ENCODE assay signal across 1 cellular context in genomic region chr17:3989156-3989886, GRCh38.
TF ChIP-seq lines count a peak whose summit lies in the region.

No MANE protein-coding gene starts in this region.

TF ChIP-seq in IMR-90, 13 proteins besides CTCF, POLR2A, EP300 and RAD21:
- no peak for TF ChIP-seq MAFK (IDR thresholded peaks at IDR 0.05; ENCODE audit: low read depth, low read length)
- no peak for TF ChIP-seq CHD1 (IDR thresholded peaks at IDR 0.05; ENCODE audit: low read depth, low read length)
- no peak for TF ChIP-seq USF2 (IDR thresholded peaks at IDR 0.05; ENCODE audit: low read depth, low read length)
- no peak for TF ChIP-seq MAZ (IDR thresholded peaks at IDR 0.05; ENCODE audit: borderline replicate concordance, low read depth, low read length)
- no peak for TF ChIP-seq SMC3 (IDR thresholded peaks at IDR 0.05; ENCODE audit: low read depth, low read length)
- no peak for TF ChIP-seq RCOR1 (IDR thresholded peaks at IDR 0.05; ENCODE audit: insufficient replicate concordance, low read length)
- no peak for TF ChIP-seq ELK1 (IDR thresholded peaks at IDR 0.05; ENCODE audit: borderline replicate concordance, low read depth, low read length)
- TF ChIP-seq NFE2L2 (IDR thresholded peaks at IDR 0.05; ENCODE audit: low read depth, low read length), result no peak
